In the genomic region with DNA sequence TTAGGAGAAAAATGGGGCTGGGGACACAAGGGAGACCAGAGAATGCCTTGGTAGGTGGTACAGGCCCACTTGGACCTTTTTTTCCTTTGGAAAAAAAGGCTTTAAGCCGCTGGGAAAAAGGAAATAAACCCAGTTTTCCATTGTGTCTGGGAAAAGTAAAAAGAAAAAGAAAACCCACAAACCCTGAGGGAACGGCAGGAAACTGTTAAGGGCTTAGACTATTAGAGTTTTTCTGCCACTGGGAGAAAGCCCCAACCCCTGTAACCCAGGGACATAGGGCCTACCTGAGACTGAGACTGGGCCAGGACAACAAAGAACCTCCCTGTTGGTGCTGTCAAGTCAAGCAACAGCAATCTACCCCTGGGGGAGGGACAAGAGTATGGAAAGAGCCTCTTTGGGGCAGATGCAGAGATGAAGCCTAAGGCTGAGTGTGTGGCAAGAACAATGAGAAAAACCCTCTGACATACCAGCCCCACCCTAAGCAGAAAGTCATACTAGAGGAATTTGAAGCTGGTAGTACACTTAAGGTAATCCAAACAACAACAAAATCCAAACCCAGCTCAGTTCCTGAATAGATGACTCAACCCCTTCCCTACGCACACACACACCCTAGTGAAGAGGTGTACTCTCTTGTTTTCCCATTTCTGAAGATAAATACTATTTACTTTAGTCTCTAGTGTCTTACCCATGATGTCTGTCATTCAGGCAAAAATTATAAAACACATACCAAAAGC, we compare ENCODE assay signal across 12 cellular contexts. TPM values are rescaled to one million over a fixed set of nuclear protein-coding genes. Genes with fewer than 3 reads are reported as not detected.
DNase-seq lines count a peak whose midpoint lies in the region; ATAC-seq and TF ChIP-seq lines count a peak whose summit lies in the region.
"Had no signal": no experiment of that assay in that cellular context is flagged by ENCODE, and none has a peak within 500 bp of the region (broad histone marks: within the 10 kb centered on the region; RNA-seq: fewer than 3 reads in every experiment).

No MANE protein-coding gene starts in this region.

- peak overlapping the region in 1 of 2 donors; percentile 19 for H3K4me3 ChIP-seq in cardiac fibroblast (replicated peaks in 1 of 2; ENCODE audit: low read depth in 2 of 2, low read length in 2 of 2)

- ATAC-seq in GM21423 (IDR thresholded peaks at IDR 0.05; ENCODE audit: unreplicated experiment), result no peak
- no peak for ATAC-seq in GM18520 (IDR thresholded peaks at IDR 0.05; ENCODE audit: unreplicated experiment)

- no peak for TF ChIP-seq CTCF in cardiac fibroblast (IDR thresholded peaks at IDR 0.05; ENCODE audit: low read depth, low read length)

- DNase-seq in AG08395 (ENCODE audit: low spot score) (peak; percentile 87), HT-29 (ENCODE audit: low spot score) (peak; percentile 83), cardiac fibroblast (ENCODE audit: low read depth in 2 of 2) (peak; percentile 93 to 99), lung microvascular endothelial cell (ENCODE audit: low read depth in 2 of 2) (peak; percentile 28 to 92), NAMALWA (ENCODE audit: low spot score) (no peak)
- no peak for DNase-seq in effector CD4-positive, alpha-beta T cell
- DNase-seq: DND-41, MM.1S, substantia nigra had no signal

RNA-seq across cellular contexts. Expression of a gene that starts 22.8 kb away (rescaled TPM):
- total RNA-seq in HT-29 (2014; rRNA removed; shearing (Covaris generic)), result 49.8 and 61.0 TPM in 2 replicates
- 13.5 and 17.5 TPM in 2 replicates for total RNA-seq in lung microvascular endothelial cell

RNA-seq across cellular contexts. Expression of a gene that starts 56.1 kb away (rescaled TPM):
- total RNA-seq in HT-29 (2014; rRNA removed; shearing (Covaris generic)), result not detected in 2 replicates
- total RNA-seq in lung microvascular endothelial cell, result not detected in 2 replicates
- total RNA-seq: dermis microvascular lymphatic vessel endothelial cell had no signal

Comparison
In these comparisons a context has a peak if more than half of its experiments do, and no peak if none do; other contexts are left out.
1. DNase-seq: peak in AG08395 (single experiment), HT-29 (single experiment), cardiac fibroblast (2 of 2) and lung microvascular endothelial cell (2 of 2); none in effector CD4-positive, alpha-beta T cell (single experiment) and NAMALWA (single experiment).